ENCODE assay signal across 8 cellular contexts in genomic region chr6:73580247-73581149, GRCh38. TPM values are rescaled to one million over a fixed set of nuclear protein-coding genes. Genes with fewer than 3 reads are reported as not detected.
A peak's percentile ranks its signal among the peaks of the same experiment; 100 is the strongest.
DNase-seq lines count a peak whose midpoint lies in the region; ATAC-seq, FAIRE-seq and TF ChIP-seq lines count a peak whose summit lies in the region.

No MANE protein-coding gene starts in this region.

- H3K9me3 ChIP-seq in A549: peaks cover 9% of the 10 kb centered on the region; the same call in 1 of the 3 replicates
- H3K9me3 ChIP-seq in SJSA1 (replicated peaks): no peaks in the 10 kb centered on the region
- no peaks in the 10 kb centered on the region for H3K9me3 ChIP-seq in pancreas
- no peaks in the 10 kb centered on the region for H3K9me3 ChIP-seq in thyroid gland

- peak; percentile 58 to 84; a peak in 3 of 5 replicates for TF ChIP-seq EP300 in A549 (IDR thresholded peaks at IDR 0.05)

- WGBS in A549 (ENCODE audit: missing lambda C conversion rate): 2% methylated on average over 21 of the region's 21 CpGs
- WGBS in pancreas, 2 donors: 51 to 57% methylated on average over 21 of the region's 21 CpGs
- 15 to 32% methylated on average over 21 of the region's 21 CpGs for whole genome bisulfite sequencing in thyroid gland, 2 donors

- TF ChIP-seq CTCF in A549 (IDR thresholded peaks at IDR 0.05) (peak; percentile 39), pancreas (IDR thresholded peaks at IDR 0.05) (no peak), thyroid gland (IDR thresholded peaks at IDR 0.05) (peak in 4 of 6 experiments; percentile 45 to 50 (median 48))

- in situ Hi-C loops in GM18951 (cut with MboI; ENCODE audit: low sequenced_read_pairs, unreplicated experiment): no loop called here

- peak overlapping the region; percentile 81 for H3K4me2 ChIP-seq in A549

- no peaks in the 10 kb centered on the region for H3K36me3 ChIP-seq in SJSA1
- no peaks in the 10 kb centered on the region for H3K36me3 ChIP-seq in pancreas
- no peaks in the 10 kb centered on the region for H3K36me3 ChIP-seq in thyroid gland

- ATAC-seq in A549 (peak; percentile 95 to 97), HG03175 (IDR thresholded peaks at IDR 0.05; ENCODE audit: unreplicated experiment) (peak; percentile 81), Right ventricle myocardium inferior (peak; percentile 88), pancreas (peak; percentile 76 to 90 (median 84))

- no peak for TF ChIP-seq POLR2A in A549 (IDR thresholded peaks at IDR 0.05; ENCODE audit: low read length)
- TF ChIP-seq POLR2A in GM18951 (IDR thresholded peaks at IDR 0.05; ENCODE audit: extremely low read depth, insufficient read depth, insufficient read length): peak; percentile 45
- TF ChIP-seq POLR2A in thyroid gland (IDR thresholded peaks at IDR 0.05): peak in 1 of 2 donors; percentile 63

- H3K27ac ChIP-seq in A549 (peak overlapping the region; percentile 93 to 98), SJSA1 (peak overlapping the region; percentile 98), pancreas (peak overlapping the region; percentile 55 to 85 (median 68)), thyroid gland (peak overlapping the region; percentile 95 to 99 (median 95))

- H3K4me1 ChIP-seq in A549: peaks cover 42% of the 10 kb centered on the region
- H3K4me1 ChIP-seq in SJSA1 (replicated peaks): peaks cover 51% of the 10 kb centered on the region
- peaks cover 0 to 9% (median 4%) of the 10 kb centered on the region in 3 donors for H3K4me1 ChIP-seq in pancreas
- H3K4me1 ChIP-seq in thyroid gland: peaks cover 26 to 30% of the 10 kb centered on the region in 2 donors

- TF ChIP-seq RAD21 in A549 (conservative IDR thresholded peaks at IDR 0.05 in 1 of 2, IDR thresholded peaks at IDR 0.05 in 1 of 2): peak; percentile 46 to 51; a peak in 4 of 5 replicates

- intact Hi-C loops in Right ventricle myocardium inferior (cut with DNase I) (loop anchor here (2.0 kb wide), 1 partner anchor 60 kb away; the partner anchor contains the start of gene EEF1A1), pancreas (cut with DNase I) (loop anchor here in 1 of 3 donors (10.0 kb wide), 1 partner anchor 56 kb away; the partner anchor contains the start of gene EEF1A1), thyroid gland (cut with DNase I) (no loop called here)

- POLR2A ChIA-PET in A549 (lab: Yijun Ruan, JAX): interaction anchor here (0.5 to 2.6 kb wide), 8 partner anchors 14 to 119 kb away, joined by 3 to 115 read pairs (median 8); partner anchors contain the start of genes EEF1A1, MTO1 and SLC17A5

- DNase-seq in A549 (ENCODE audit: low read depth in 1 of 2, low spot score in 1 of 2) (peak; percentile 77 to 96), SJSA1 (ENCODE audit: low read depth in 1 of 2, low spot score in 2 of 2) (peak; percentile 97 to 99), Right ventricle myocardium inferior (ENCODE audit: missing footprints) (peak; percentile 88), pancreas (peak in 5 of 6 donors; percentile 41 to 65 (median 45)), thyroid gland (peak; percentile 82 to 89)
- DNase-seq in activated naive CD4-positive, alpha-beta T cell treated with anti-CD3 and anti-CD28 coated beads, Interleukin-2, amount 50 U/mL, for 16 hours: peak; percentile 80

- FAIRE-seq in A549 (lab: Jason Lieb, UNC) (no peak), pancreas (lab: Jason Lieb, UNC) (no peak)

- no peaks in the 10 kb centered on the region for H3K27me3 ChIP-seq in SJSA1 (replicated peaks)
- no peaks in the 10 kb centered on the region for H3K27me3 ChIP-seq in pancreas
- H3K27me3 ChIP-seq in thyroid gland: no peaks in the 10 kb centered on the region

- CTCF ChIA-PET in A549 (lab: Yijun Ruan, JAX): interaction anchor here (0.6 to 2.0 kb wide), 19 partner anchors 9 to 1856 kb away, joined by 3 to 24 read pairs (median 4); partner anchors contain the start of gene EEF1A1

- H3K4me3 ChIP-seq in A549: peak overlapping the region; percentile 34
- H3K4me3 ChIP-seq in SJSA1: peak overlapping the region; percentile 25
- H3K4me3 ChIP-seq in pancreas: peak overlapping the region in 1 of 4 donors; percentile 4
- no peak overlapping the region for H3K4me3 ChIP-seq in thyroid gland (replicated peaks in 1 of 3)

TF ChIP-seq in A549, 52 proteins besides CTCF, POLR2A, EP300 and RAD21 (continues in another document):
- TF ChIP-seq RNF2 (IDR thresholded peaks at IDR 0.05; ENCODE audit: borderline replicate concordance, low read depth) (no peak), MAX (IDR thresholded peaks at IDR 0.05) (peak; percentile 63), PHF8 (IDR thresholded peaks at IDR 0.05; ENCODE audit: borderline replicate concordance, low read depth) (no peak), HMGXB4 (CRISPR knock-in tag; IDR thresholded peaks at IDR 0.05; ENCODE audit: borderline replicate concordance) (no peak), ZFP36 (IDR thresholded peaks at IDR 0.05; ENCODE audit: borderline replicate concordance, partially characterized antibody) (no peak), USF2 (IDR thresholded peaks at IDR 0.05) (no peak), JUN (IDR thresholded peaks at IDR 0.05) (peak; percentile 79 to 90), RARB (CRISPR knock-in tag; IDR thresholded peaks at IDR 0.05) (no peak), NPAS2 (CRISPR knock-in tag; IDR thresholded peaks at IDR 0.05; ENCODE audit: borderline replicate concordance) (no peak), HES2 (IDR thresholded peaks at IDR 0.05) (no peak), SMC3 (IDR thresholded peaks at IDR 0.05) (no peak; the same call in none of the 3 replicates), RCOR1 (IDR thresholded peaks at IDR 0.05; ENCODE audit: low read depth, low read length) (no peak), BCL3 (IDR thresholded peaks at IDR 0.05) (peak; percentile 79; the same call in 2 of the 3 replicates), HDAC2 (IDR thresholded peaks at IDR 0.05) (no peak), HOXB5 (CRISPR knock-in tag; IDR thresholded peaks at IDR 0.05) (no peak), BHLHE40 (IDR thresholded peaks at IDR 0.05; ENCODE audit: low read depth, low read length) (no peak), CBX8 (IDR thresholded peaks at IDR 0.05) (no peak), KDM1A (IDR thresholded peaks at IDR 0.05; ENCODE audit: low read depth) (no peak), MAFK (IDR thresholded peaks at IDR 0.05; ENCODE audit: partially characterized antibody) (peak; percentile 69), EHF (CRISPR knock-in tag; IDR thresholded peaks at IDR 0.05) (no peak), GATA3 (IDR thresholded peaks at IDR 0.05; ENCODE audit: borderline replicate concordance) (peak; percentile 79), HEYL (CRISPR knock-in tag; IDR thresholded peaks at IDR 0.05) (no peak), ZSCAN20 (CRISPR knock-in tag; IDR thresholded peaks at IDR 0.05) (no peak)

RNA-seq across cellular contexts. Expression of gene EEF1A1, which starts 59.7 kb away (rescaled TPM):
- polyA plus RNA-seq in A549 (2011; rRNA removed): 9,755 and 11,157 TPM in 2 replicates
- polyA plus RNA-seq in A549 (2012; cell fraction: cytosol; rRNA removed): 5,099 and 5,614 TPM in 2 replicates
- 2,093 and 3,668 TPM in 2 replicates for polyA plus RNA-seq in A549 (2012; cell fraction: nucleus; rRNA removed)
- 5,475 to 5,777 TPM (median 5,660 TPM) in 3 replicates for polyA plus RNA-seq in A549 (2017; fragmentation: RNase III; extraction: RNeasy Plus Mini Kit Qiagen cat#74134 plus additional on column Dnase treatment)
- polyA minus RNA-seq in A549 (2011; rRNA and poly(A)+ RNA removed): 8,330 and 9,279 TPM in 2 replicates
- total RNA-seq in SJSA1 (2014; rRNA removed; shearing (Covaris generic)): 11,857 and 11,916 TPM in 2 replicates
- total RNA-seq in Right ventricle myocardium inferior: 1,647 TPM
- total RNA-seq in pancreas: over 10,000 TPM in 1 of 6 donors, 1,000 to 10,000 TPM in 5; 5,266 to 10,343 (median 8,842) TPM
- 1,000 to 10,000 TPM; 5,006 to 5,774 TPM for polyA plus RNA-seq in pancreas
- total RNA-seq in thyroid gland: over 10,000 TPM in 2 of 4 donors, 1,000 to 10,000 TPM in 2; 9,141 to 11,705 (median 10,644) TPM

Comparison
In these comparisons a context has a peak if more than half of its experiments do, and no peak if none do; other contexts are left out.
1. DNase-seq: peak in every context shown above with its lines; median percentile 98 in SJSA1; 88 in Right ventricle myocardium inferior; 86 in A549; 86 in thyroid gland; 80 in activated naive CD4-positive, alpha-beta T cell treated with anti-CD3 and anti-CD28 coated beads, Interleukin-2, amount 50 U/mL, for 16 hours; 45 in pancreas.
2. H3K4me3 ChIP-seq: peak in A549 (single experiment) and SJSA1 (single experiment); none in thyroid gland (0 of 3).
3. CTCF ChIP-seq: peak in A549 (single experiment) and thyroid gland (4 of 6); none in pancreas (0 of 4).
4. Peak in every context shown above with its lines, with median percentiles within 50 percentile points of each other: ATAC-seq and H3K27ac ChIP-seq.